Comparison of ENCODE assay signal across 16 cellular contexts in the genomic region with DNA sequence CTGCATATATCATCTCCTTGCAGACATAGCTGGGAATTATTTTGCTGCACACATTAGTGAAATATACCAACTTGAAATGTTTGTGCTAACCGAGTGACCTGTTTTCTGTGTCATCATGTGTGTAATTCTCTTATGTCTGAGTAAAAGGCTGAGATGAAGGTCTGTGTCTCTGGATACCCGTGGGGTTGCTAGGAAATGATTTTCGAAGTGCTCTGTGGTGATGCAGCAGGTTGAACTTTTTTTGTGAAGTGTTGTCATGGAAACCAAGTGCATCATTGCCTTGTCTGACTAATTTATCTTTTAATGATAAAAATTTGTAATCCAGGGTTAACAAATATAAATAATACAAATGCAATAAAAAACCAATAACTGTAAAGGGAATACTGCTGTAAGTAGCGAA. TPM values are rescaled to one million over a fixed set of nuclear protein-coding genes. Genes with fewer than 3 reads are reported as not detected.
DNase-seq lines count a peak whose midpoint lies in the region; FAIRE-seq and TF ChIP-seq lines count a peak whose summit lies in the region.
"Had no signal": no experiment of that assay in that cellular context is flagged by ENCODE, and none has a peak within 500 bp of the region (broad histone marks: within the 10 kb centered on the region; RNA-seq: fewer than 3 reads in every experiment).

No MANE protein-coding gene starts in this region.

- peak overlapping the region; percentile 44 for H3K4me2 ChIP-seq in OCI-LY3 (ENCODE audit: low read length)
- H3K4me2 ChIP-seq: A549, BLaER1 had no signal

- no peaks in the 10 kb centered on the region for H4K20me1 ChIP-seq in OCI-LY3 (ENCODE audit: insufficient read depth, low read length)
- H4K20me1 ChIP-seq: BLaER1 had no signal

- H3K4me3 ChIP-seq in OCI-LY3 (ENCODE audit: low read length), result no peak overlapping the region
- no peak overlapping the region for H3K4me3 ChIP-seq in brain microvascular endothelial cell (ENCODE audit: low read depth, low read length)
- no peak overlapping the region for H3K4me3 ChIP-seq in A673 (ENCODE audit: low read depth, low read length, poor library complexity, severe bottlenecking)
- H3K4me3 ChIP-seq: A549, BLaER1, HAP-1 had no signal

- no peak overlapping the region for H3K4me3 Mint-ChIP-seq in activated T-helper 1 cell treated with anti-CD3 and anti-CD28 coated beads, Interleukin-12 subunit alpha, Interleukin-12 subunit beta, Interleukin-2, Interleukin-4 antibody, amounts not matched to agents 30 ng/mL and 10 ng/mL and 1 ng/mL, durations not matched to agents 14 hours and 24 hours and 36 hours
- H3K4me3 Mint-ChIP-seq: CD4-positive, alpha-beta T cell had no signal

- H3K79me2 ChIP-seq in OCI-LY3 (ENCODE audit: low read length), result no peaks in the 10 kb centered on the region

- H3K36me3 ChIP-seq in OCI-LY3 (replicated peaks; ENCODE audit: low read depth, low read length) (no peaks in the 10 kb centered on the region), brain microvascular endothelial cell (replicated peaks) (no peaks in the 10 kb centered on the region), A673 (ENCODE audit: insufficient read depth, low read length, poor library complexity, severe bottlenecking) (no peaks in the 10 kb centered on the region)
- H3K36me3 ChIP-seq: BLaER1, HAP-1 had no signal

- H3K27ac ChIP-seq in OCI-LY3 (ENCODE audit: low read length) (peak overlapping the region; percentile 52), brain microvascular endothelial cell (no peak overlapping the region), A673 (ENCODE audit: low read depth, low read length, poor library complexity, severe bottlenecking) (no peak overlapping the region)
- H3K27ac ChIP-seq: A549, BLaER1 had no signal

- no peaks in the 10 kb centered on the region for H3K9me3 ChIP-seq in OCI-LY3 (ENCODE audit: insufficient read depth, low read length)
- no peaks in the 10 kb centered on the region for H3K9me3 ChIP-seq in A673 (ENCODE audit: low read depth, low read length, poor library complexity, severe bottlenecking)
- H3K9me3 ChIP-seq: A549, HAP-1 had no signal

- BruUV-seq in A673 (replicated peaks; lab: Mats Ljungman, UMichigan), result no TSS peak

- no peak overlapping the region for H2AFZ ChIP-seq in OCI-LY3 (ENCODE audit: low read depth, low read length)

- peak; percentile 23 for FAIRE-seq in GM12891 (lab: Jason Lieb, UNC)
- FAIRE-seq: H1 had no signal

- H3K27me3 ChIP-seq in OCI-LY3 (ENCODE audit: low read depth, low read length), result no peaks in the 10 kb centered on the region
- H3K27me3 ChIP-seq in brain microvascular endothelial cell (replicated peaks), result no peaks in the 10 kb centered on the region
- H3K27me3 ChIP-seq in A673 (replicated peaks; ENCODE audit: insufficient read depth, low read depth, low read length, poor library complexity), result peaks cover 7% of the 10 kb centered on the region
- H3K27me3 ChIP-seq: BLaER1 had no signal

- TF ChIP-seq CTCF in OCI-LY3 (IDR thresholded peaks at IDR 0.05; ENCODE audit: low read depth, low read length) (no peak), brain microvascular endothelial cell (IDR thresholded peaks at IDR 0.05; ENCODE audit: low read depth, low read length, missing control alignments) (no peak), A673 (conservative IDR thresholded peaks at IDR 0.05; ENCODE audit: low read depth, low read length) (no peak)

- CTCF ChIA-PET in A673 (lab: Charles Lee), result no interaction called here

- no peaks in the 10 kb centered on the region for H3K36me3 Mint-ChIP-seq in activated T-helper 1 cell treated with anti-CD3 and anti-CD28 coated beads, Interleukin-12 subunit alpha, Interleukin-12 subunit beta, Interleukin-2, Interleukin-4 antibody, amounts not matched to agents 30 ng/mL and 10 ng/mL and 1 ng/mL, durations not matched to agents 14 hours and 24 hours and 36 hours (ENCODE audit: low read depth)

- H3K4me1 ChIP-seq in OCI-LY3 (ENCODE audit: low read length), result peaks cover 52% of the 10 kb centered on the region
- H3K4me1 ChIP-seq in A673 (ENCODE audit: insufficient read depth, low read length, poor library complexity, severe bottlenecking), result no peaks in the 10 kb centered on the region
- H3K4me1 ChIP-seq: A549, HAP-1 had no signal

- TF ChIP-seq POLR2A in GM12891 (IDR thresholded peaks at IDR 0.05; ENCODE audit: low read depth, low read length), result no peak

- H3K27ac Mint-ChIP-seq in activated T-helper 1 cell treated with anti-CD3 and anti-CD28 coated beads, Interleukin-12 subunit alpha, Interleukin-12 subunit beta, Interleukin-2, Interleukin-4 antibody, amounts not matched to agents 30 ng/mL and 10 ng/mL and 1 ng/mL, durations not matched to agents 14 hours and 24 hours and 36 hours, result no peak overlapping the region
- H3K27ac Mint-ChIP-seq: CD4-positive, alpha-beta T cell; IgD-negative memory B cell had no signal

- DNase-seq in GM12891 (ENCODE audit: insufficient read length, low spot score), result no peak
- DNase-seq in brain microvascular endothelial cell, result peak; percentile 7
- DNase-seq in superior temporal gyrus (ENCODE audit: extremely low spot score), result peak; percentile 36
- no peak for DNase-seq in NCI-H2227 treated with DMSO at 0.1 percent for 48 hours (lab: John Stamatoyannopoulos, UW)
- no peak for DNase-seq in A673 (ENCODE audit: low spot score)
- DNase-seq in activated T-helper 1 cell treated with anti-CD3 and anti-CD28 coated beads, Interleukin-12 subunit alpha, Interleukin-12 subunit beta, Interleukin-2, Interleukin-4 antibody, amounts not matched to agents 30 ng/mL and 10 ng/mL and 1 ng/mL, durations not matched to agents 14 hours and 24 hours and 36 hours (ENCODE audit: low spot score), result no peak
- DNase-seq: Calu3; CD4-positive, alpha-beta T cell; DMS 273 treated with DMSO at 0.1 percent for 48 hours had no signal

- no peaks in the 10 kb centered on the region for H3K4me1 Mint-ChIP-seq in activated T-helper 1 cell treated with anti-CD3 and anti-CD28 coated beads, Interleukin-12 subunit alpha, Interleukin-12 subunit beta, Interleukin-2, Interleukin-4 antibody, amounts not matched to agents 30 ng/mL and 10 ng/mL and 1 ng/mL, durations not matched to agents 14 hours and 24 hours and 36 hours (ENCODE audit: low read depth)

- in situ Hi-C loops in brain microvascular endothelial cell (cut with HindIII; ENCODE audit: low pct_ligation_motif_present, low sequenced_read_pairs), result no loop called here

- peaks cover 7% of the 10 kb centered on the region for H3K9me3 Mint-ChIP-seq in activated T-helper 1 cell treated with anti-CD3 and anti-CD28 coated beads, Interleukin-12 subunit alpha, Interleukin-12 subunit beta, Interleukin-2, Interleukin-4 antibody, amounts not matched to agents 30 ng/mL and 10 ng/mL and 1 ng/mL, durations not matched to agents 14 hours and 24 hours and 36 hours
- H3K9me3 Mint-ChIP-seq: CD4-positive, alpha-beta T cell had no signal

- H3K9ac ChIP-seq in OCI-LY3 (ENCODE audit: low read length), result no peak overlapping the region
- H3K9ac ChIP-seq: BLaER1 had no signal

- peaks cover 14% of the 10 kb centered on the region for H3K27me3 Mint-ChIP-seq in activated T-helper 1 cell treated with anti-CD3 and anti-CD28 coated beads, Interleukin-12 subunit alpha, Interleukin-12 subunit beta, Interleukin-2, Interleukin-4 antibody, amounts not matched to agents 30 ng/mL and 10 ng/mL and 1 ng/mL, durations not matched to agents 14 hours and 24 hours and 36 hours (ENCODE audit: insufficient read depth)

- intact Hi-C loops in A673 (cut with micrococcal nuclease; ENCODE audit: unreplicated experiment), result no loop called here
- intact Hi-C loops in activated T-helper 1 cell treated with anti-CD3 and anti-CD28 coated beads, Interleukin-12 subunit alpha, Interleukin-12 subunit beta, Interleukin-2, Interleukin-4 antibody, amounts not matched to agents 30 ng/mL and 10 ng/mL and 1 ng/mL, durations not matched to agents 14 hours and 24 hours and 36 hours (cut with micrococcal nuclease), result loop anchor here (5.0 kb wide), 1 partner anchor 260 kb away; the partner anchor contains the start of gene WDR41

- POLR2A ChIA-PET in A673 (lab: Charles Lee; ENCODE audit: low non-redundant PET), result no interaction called here

TF ChIP-seq in GM12891, 5 proteins besides CTCF, POLR2A, EP300 and RAD21:
- TF ChIP-seq PAX5 (IDR thresholded peaks at IDR 0.05; ENCODE audit: insufficient read depth, low read length, severe bottlenecking), result no peak
- TF ChIP-seq POU2F2 (IDR thresholded peaks at IDR 0.05; ENCODE audit: low read depth, low read length), result no peak
- TF ChIP-seq POLR2AphosphoS5 (IDR thresholded peaks at IDR 0.05; ENCODE audit: low read depth, low read length), result no peak
- TF ChIP-seq TAF1 (IDR thresholded peaks at IDR 0.05; ENCODE audit: low read depth, low read length), result no peak
- no peak for TF ChIP-seq SPI1 (IDR thresholded peaks at IDR 0.05; ENCODE audit: low read depth, low read length)
TF ChIP-seq in GM12891: peak in this region for 0.

RNA-seq across cellular contexts. Expression of gene PDE8B, which starts 22.1 kb away (rescaled TPM):
- 0.26 TPM for polyA plus RNA-seq in GM12891 (2012; ENCODE audit: low read depth, missing spikeins)
- total RNA-seq in A673 (2021), result 0.69 and 0.85 TPM in 2 replicates
- total RNA-seq in activated T-helper 1 cell treated with anti-CD3 and anti-CD28 coated beads, Interleukin-12 subunit alpha, Interleukin-12 subunit beta, Interleukin-2, Interleukin-4 antibody, amounts not matched to agents 30 ng/mL and 10 ng/mL and 1 ng/mL, durations not matched to agents 14 hours and 24 hours and 36 hours, result 0.07 and 0.16 TPM in 2 replicates
- total RNA-seq: HT-29 had no signal
- polyA plus RNA-seq: IgD-negative memory B cell had no signal

Comparison
In these comparisons a context has a peak if more than half of its experiments do, and no peak if none do; other contexts are left out.
1. DNase-seq: peak in brain microvascular endothelial cell (single experiment) and superior temporal gyrus (single experiment); none in GM12891 (single experiment), NCI-H2227 treated with DMSO at 0.1 percent for 48 hours (single experiment), A673 (single experiment) and activated T-helper 1 cell treated with anti-CD3 and anti-CD28 coated beads, Interleukin-12 subunit alpha, Interleukin-12 subunit beta, Interleukin-2, Interleukin-4 antibody, amounts not matched to agents 30 ng/mL and 10 ng/mL and 1 ng/mL, durations not matched to agents 14 hours and 24 hours and 36 hours (single experiment).